ENCODE assay signal across 1 cellular context in the genomic region with DNA sequence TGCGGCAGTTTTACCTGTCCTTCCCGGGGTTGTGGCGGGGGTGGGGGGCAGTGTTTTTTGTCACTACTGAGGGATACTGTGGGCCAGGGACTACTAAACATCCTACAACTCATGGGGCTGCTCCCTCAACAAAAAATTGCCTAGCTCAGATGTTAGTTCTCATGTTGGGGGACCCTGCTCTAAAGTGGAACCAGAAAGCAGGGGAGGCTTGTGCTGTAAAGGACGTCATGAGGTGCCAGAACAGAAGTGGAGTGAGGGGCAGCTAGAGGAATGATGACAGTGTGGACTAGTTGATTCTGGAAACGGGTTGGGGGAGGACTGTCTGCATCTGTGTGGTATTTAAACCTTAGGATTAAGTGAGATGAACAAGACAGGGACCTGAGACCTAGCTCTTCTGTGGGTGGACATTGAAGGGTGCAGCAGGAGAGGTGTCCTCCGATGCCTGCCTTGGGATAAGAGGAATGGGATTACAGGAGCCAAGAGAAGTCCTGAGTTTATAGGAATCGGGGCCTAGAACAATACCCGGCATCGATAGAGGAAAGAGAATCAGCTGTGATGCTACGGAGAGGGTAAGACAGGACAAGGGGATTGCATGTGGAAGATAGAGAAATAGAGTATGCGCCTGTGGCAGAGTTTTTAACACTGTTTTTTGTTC.
TF ChIP-seq lines count a peak whose summit lies in the region.

No MANE protein-coding gene starts in this region.

TF ChIP-seq in endothelial cell of umbilical vein, 7 proteins besides CTCF, POLR2A, EP300 and RAD21 (continued from another document):
- TF ChIP-seq, protein P1, sequence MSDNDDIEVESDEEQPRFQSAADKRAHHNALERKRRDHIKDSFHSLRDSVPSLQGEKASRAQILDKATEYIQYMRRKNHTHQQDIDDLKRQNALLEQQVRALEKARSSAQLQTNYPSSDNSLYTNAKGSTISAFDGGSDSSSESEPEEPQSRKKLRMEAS (IDR thresholded peaks at IDR 0.05; ENCODE audit: insufficient read depth, insufficient read length): no peak
- TF ChIP-seq POLR2AphosphoS5 (IDR thresholded peaks at IDR 0.05; ENCODE audit: insufficient read depth, low read depth, low read length) (no peak), GATA2 (IDR thresholded peaks at IDR 0.05; ENCODE audit: insufficient read depth, insufficient read length, low read depth, low read length) (no peak), EZH2 (IDR thresholded peaks at IDR 0.05; ENCODE audit: borderline replicate concordance, low read depth, low read length, severe bottlenecking) (no peak), FOS (IDR thresholded peaks at IDR 0.05; ENCODE audit: borderline replicate concordance, insufficient read depth, low read length) (no peak), MYC (IDR thresholded peaks at IDR 0.05; ENCODE audit: low read depth, low read length) (no peak)
TF ChIP-seq in endothelial cell of umbilical vein: peak in this region for 0.
